In the genomic region with DNA sequence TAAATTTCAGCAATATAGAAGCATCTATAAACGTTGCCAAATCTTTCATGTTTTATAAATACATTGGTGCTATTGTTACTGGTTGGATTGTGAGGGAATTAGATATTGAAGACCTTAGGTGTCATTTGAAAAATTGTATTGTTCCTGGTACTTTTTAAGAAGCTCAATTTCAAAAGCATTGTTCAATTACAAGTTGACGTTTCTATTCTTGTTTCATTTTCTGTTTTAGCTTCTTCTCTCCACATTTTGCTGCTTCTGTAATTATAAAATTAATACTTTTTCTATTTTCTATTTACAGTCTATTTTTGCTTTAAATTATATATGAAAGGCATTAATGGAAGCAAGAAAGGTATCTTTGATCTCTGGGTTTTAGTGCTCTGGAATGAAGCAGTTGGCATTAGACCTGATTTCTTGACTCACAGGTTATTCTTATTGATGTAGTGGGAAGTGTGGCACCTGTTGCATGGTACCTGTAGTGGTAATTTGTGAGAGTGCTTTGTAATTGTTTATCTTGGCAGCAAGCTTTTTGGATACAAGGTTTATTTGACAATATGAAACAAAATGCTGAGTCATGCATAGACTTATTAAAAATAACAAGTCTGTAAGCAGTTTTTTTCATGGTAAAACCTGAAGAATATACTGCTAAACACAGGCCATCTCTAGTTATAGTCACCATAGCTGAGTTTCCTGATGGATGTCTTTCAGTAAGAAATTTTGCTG, we compare ENCODE assay signal across 13 cellular contexts. TPM values are rescaled to one million over a fixed set of nuclear protein-coding genes. Genes with fewer than 3 reads are reported as not detected.
DNase-seq lines count a peak whose midpoint lies in the region; ATAC-seq and FAIRE-seq lines count a peak whose summit lies in the region.
"Had no signal": no experiment of that assay in that cellular context is flagged by ENCODE, and none has a peak within 500 bp of the region (broad histone marks: within the 10 kb centered on the region; RNA-seq: fewer than 3 reads in every experiment).

No MANE protein-coding gene starts in this region.

- H3K9me3 ChIP-seq in small intestine (ENCODE audit: control insufficient read depth, low read depth), result no peaks in the 10 kb centered on the region
- H3K9me3 ChIP-seq: heart right ventricle had no signal

- intact Hi-C loops in activated CD4-positive, alpha-beta memory T cell treated with anti-CD3 and anti-CD28 coated beads for 36 hours (cut with micrococcal nuclease), result no loop called here

- no peak overlapping the region for H3K4me3 ChIP-seq in small intestine (ENCODE audit: low read depth in 1 of 2, low read length in 2 of 2)
- H3K4me3 ChIP-seq: heart right ventricle had no signal

- whole genome bisulfite sequencing in small intestine, 3 donors, result 14 to 40% (median 22%) methylated on average over 2 of the region's 2 CpGs

- no peak for DNase-seq in activated CD4-positive, alpha-beta memory T cell treated with anti-CD3 and anti-CD28 coated beads, Interleukin-2, amount 10 ng/mL, durations not matched to agents 7 days and 5 days
- DNase-seq in activated CD4-positive, alpha-beta memory T cell treated with anti-CD3 and anti-CD28 coated beads for 36 hours, result no peak
- peak; percentile 12 for DNase-seq in LHCN-M2 (ENCODE audit: low read depth)
- DNase-seq in dermis blood vessel endothelial cell, result peak; percentile 21
- DNase-seq in small intestine, result peak; percentile 31
- no peak for DNase-seq in NCI-H2227 treated with DMSO at 0.1 percent for 48 hours (lab: John Stamatoyannopoulos, UW)
- DNase-seq in NCI-H1048 (lab: John Stamatoyannopoulos, UW), result no peak
- DNase-seq: heart right ventricle; NCI-H2081 treated with DMSO at 0.1 percent for 48 hours; SIG-M5; stimulated activated naive CD4-positive, alpha-beta T cell treated with Interleukin-2 at 50 U/mL for 16 hours had no signal

- no peak overlapping the region for H3K27ac ChIP-seq in small intestine (ENCODE audit: low read depth in 1 of 2, low read length in 1 of 2)
- H3K27ac ChIP-seq: heart right ventricle had no signal

- peaks cover 20% of the 10 kb centered on the region for H3K36me3 Mint-ChIP-seq in activated CD4-positive, alpha-beta memory T cell treated with anti-CD3 and anti-CD28 coated beads, Interleukin-2, amount 10 ng/mL, durations not matched to agents 7 days and 5 days (ENCODE audit: low read depth)
- peaks cover 17% of the 10 kb centered on the region for H3K36me3 Mint-ChIP-seq in activated CD4-positive, alpha-beta memory T cell treated with anti-CD3 and anti-CD28 coated beads for 36 hours

- peak overlapping the region; percentile 39 for H3K4me3 Mint-ChIP-seq in activated CD4-positive, alpha-beta memory T cell treated with anti-CD3 and anti-CD28 coated beads, Interleukin-2, amount 10 ng/mL, durations not matched to agents 7 days and 5 days
- no peak overlapping the region for H3K4me3 Mint-ChIP-seq in activated CD4-positive, alpha-beta memory T cell treated with anti-CD3 and anti-CD28 coated beads for 36 hours

- peak overlapping the region; percentile 18 for H3K27ac Mint-ChIP-seq in activated CD4-positive, alpha-beta memory T cell treated with anti-CD3 and anti-CD28 coated beads, Interleukin-2, amount 10 ng/mL, durations not matched to agents 7 days and 5 days
- no peak overlapping the region for H3K27ac Mint-ChIP-seq in activated CD4-positive, alpha-beta memory T cell treated with anti-CD3 and anti-CD28 coated beads for 36 hours

- H3K27me3 ChIP-seq in small intestine (ENCODE audit: control insufficient read depth in 2 of 2, insufficient read depth in 2 of 2, low read length in 2 of 2), result no peaks in the 10 kb centered on the region
- H3K27me3 ChIP-seq: heart right ventricle had no signal

- CTCF ChIA-PET in activated CD4-positive, alpha-beta memory T cell treated with anti-CD3 and anti-CD28 coated beads, Interleukin-2, amount 10 ng/mL, durations not matched to agents 7 days and 5 days (lab: Charles Lee), result interaction anchor here (1.3 to 1.5 kb wide), 2 partner anchors 15 to 48 kb away, joined by 3 to 6 read pairs; no protein-coding TSS in a partner anchor
- CTCF ChIA-PET in activated CD4-positive, alpha-beta memory T cell treated with anti-CD3 and anti-CD28 coated beads for 36 hours (lab: Charles Lee), result interaction anchor here (1.1 to 1.5 kb wide), 2 partner anchors 8 to 203 kb away, joined by 3 read pairs; no protein-coding TSS in a partner anchor

- POLR2A ChIA-PET in activated CD4-positive, alpha-beta memory T cell treated with anti-CD3 and anti-CD28 coated beads, Interleukin-2, amount 10 ng/mL, durations not matched to agents 7 days and 5 days (lab: Charles Lee), result interaction anchor here (0.6 to 2.3 kb wide), 2 partner anchors 12 to 405 kb away, joined by 3 to 13 read pairs; a partner anchor contains a TSS
- POLR2A ChIA-PET in activated CD4-positive, alpha-beta memory T cell treated with anti-CD3 and anti-CD28 coated beads for 36 hours (lab: Charles Lee), result no interaction called here

- H3K27me3 Mint-ChIP-seq in activated CD4-positive, alpha-beta memory T cell treated with anti-CD3 and anti-CD28 coated beads, Interleukin-2, amount 10 ng/mL, durations not matched to agents 7 days and 5 days, result no peaks in the 10 kb centered on the region
- H3K27me3 Mint-ChIP-seq in activated CD4-positive, alpha-beta memory T cell treated with anti-CD3 and anti-CD28 coated beads for 36 hours, result no peaks in the 10 kb centered on the region

- FAIRE-seq in small intestine (lab: Jason Lieb, UNC), result no peak
- FAIRE-seq: GM12892 had no signal

- peaks cover 27% of the 10 kb centered on the region for H3K4me1 Mint-ChIP-seq in activated CD4-positive, alpha-beta memory T cell treated with anti-CD3 and anti-CD28 coated beads, Interleukin-2, amount 10 ng/mL, durations not matched to agents 7 days and 5 days
- peaks cover 18% of the 10 kb centered on the region for H3K4me1 Mint-ChIP-seq in activated CD4-positive, alpha-beta memory T cell treated with anti-CD3 and anti-CD28 coated beads for 36 hours (ENCODE audit: low read depth)

- no peaks in the 10 kb centered on the region for H3K9me3 Mint-ChIP-seq in activated CD4-positive, alpha-beta memory T cell treated with anti-CD3 and anti-CD28 coated beads, Interleukin-2, amount 10 ng/mL, durations not matched to agents 7 days and 5 days
- H3K9me3 Mint-ChIP-seq in activated CD4-positive, alpha-beta memory T cell treated with anti-CD3 and anti-CD28 coated beads for 36 hours, result no peaks in the 10 kb centered on the region

- H3K4me1 ChIP-seq in small intestine (ENCODE audit: control insufficient read depth in 2 of 2, insufficient read depth in 1 of 2, low read depth in 1 of 2, low read length in 1 of 2), result peaks cover 2 to 6% of the 10 kb centered on the region in 2 donors

- H3K36me3 ChIP-seq in small intestine (ENCODE audit: control insufficient read depth in 2 of 2, insufficient read depth in 2 of 2, low read length in 2 of 2), result peaks cover 4 to 8% of the 10 kb centered on the region in 2 donors

- no peak for ATAC-seq in HG02610 (IDR thresholded peaks at IDR 0.05; ENCODE audit: unreplicated experiment)
- ATAC-seq: heart right ventricle had no signal

RNA-seq across cellular contexts. Expression of a gene that starts 13.2 kb away (rescaled TPM):
- total RNA-seq in activated CD4-positive, alpha-beta memory T cell treated with anti-CD3 and anti-CD28 coated beads, Interleukin-2, amount 10 ng/mL, durations not matched to agents 7 days and 5 days, result 1 to 10 TPM; 6.3 to 7.4 TPM
- 1 to 10 TPM; 6.6 to 7.4 TPM for total RNA-seq in activated CD4-positive, alpha-beta memory T cell treated with anti-CD3 and anti-CD28 coated beads for 36 hours
- total RNA-seq in LHCN-M2 (2014; rRNA removed) (11.6 and 15.3 TPM in 2 replicates), dermis blood vessel endothelial cell (9.4 and 11.9 TPM in 2 replicates)
- polyA plus RNA-seq in LHCN-M2 (2012), result 5.8 TPM
- 10 to 100 TPM in 1 of 3 donors, 1 to 10 TPM in 2; 9.2 to 23.7 (median 9.8) TPM for polyA plus RNA-seq in small intestine

Comparison
In these comparisons a context has a peak if more than half of its experiments do, and no peak if none do; other contexts are left out.
1. DNase-seq: peak in LHCN-M2 (single experiment), dermis blood vessel endothelial cell (single experiment) and small intestine (single experiment); none in activated CD4-positive, alpha-beta memory T cell treated with anti-CD3 and anti-CD28 coated beads, Interleukin-2, amount 10 ng/mL, durations not matched to agents 7 days and 5 days (single experiment), activated CD4-positive, alpha-beta memory T cell treated with anti-CD3 and anti-CD28 coated beads for 36 hours (single experiment), NCI-H2227 treated with DMSO at 0.1 percent for 48 hours (single experiment) and NCI-H1048 (single experiment).